1 cellular context compared by ENCODE assay signal in the genomic region with DNA sequence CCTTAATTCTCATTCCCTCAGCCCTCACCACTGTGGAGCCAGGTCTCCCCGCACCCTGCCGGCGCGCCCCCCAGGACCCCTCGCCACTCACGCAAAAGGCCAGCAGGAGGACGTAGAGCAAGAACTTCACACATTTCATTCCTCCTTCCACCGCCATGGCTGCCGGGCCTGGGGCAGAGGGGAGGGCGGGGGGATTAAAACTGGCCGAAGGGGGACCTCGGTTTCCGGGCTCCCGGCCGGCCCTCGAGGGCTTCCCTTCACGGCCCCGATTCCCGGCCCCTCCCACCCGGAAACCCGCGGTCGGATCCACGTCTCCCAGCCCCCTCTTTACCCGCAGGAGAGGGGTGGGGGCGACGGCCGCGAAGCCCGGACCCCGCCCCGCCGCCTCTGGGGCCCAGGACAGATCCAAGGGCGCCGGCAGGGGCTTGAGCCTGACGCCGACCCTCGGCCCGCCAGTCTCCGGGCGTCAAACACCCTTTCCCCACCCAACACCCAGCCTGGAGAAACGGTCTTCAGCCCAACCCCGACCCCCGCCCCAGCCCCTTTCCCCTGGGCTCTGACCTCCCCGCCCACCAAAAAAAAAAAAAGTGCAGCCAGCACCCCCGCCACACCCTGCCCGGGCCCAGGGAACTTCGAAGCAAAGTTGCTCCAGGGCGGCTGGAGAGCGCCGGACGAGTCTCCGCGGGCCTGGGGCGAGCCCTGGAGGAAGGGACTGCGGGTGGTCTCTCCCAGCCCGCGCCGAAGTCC.
TF ChIP-seq lines count a peak whose summit lies in the region.

No MANE protein-coding gene starts in this region.

TF ChIP-seq in WTC11, 78 proteins besides CTCF, POLR2A, EP300 and RAD21 (continued from another document):
- TF ChIP-seq FOXP4 (CRISPR knock-in tag; IDR thresholded peaks at IDR 0.05): no peak
- TF ChIP-seq CDX4 (CRISPR knock-in tag; IDR thresholded peaks at IDR 0.05; ENCODE audit: borderline replicate concordance): no peak
- TF ChIP-seq ZBTB43 (CRISPR knock-in tag; IDR thresholded peaks at IDR 0.05): no peak
- no peak for TF ChIP-seq TCF7 (CRISPR knock-in tag; IDR thresholded peaks at IDR 0.05; ENCODE audit: low read depth)
- no peak for TF ChIP-seq RELA (CRISPR knock-in tag; IDR thresholded peaks at IDR 0.05; ENCODE audit: borderline replicate concordance)
- no peak for TF ChIP-seq ZNF423 (CRISPR knock-in tag; IDR thresholded peaks at IDR 0.05)
- TF ChIP-seq GTF2I (CRISPR knock-in tag; conservative IDR thresholded peaks at IDR 0.05): no peak
- no peak for TF ChIP-seq SP1 (CRISPR knock-in tag; conservative IDR thresholded peaks at IDR 0.05)
- TF ChIP-seq ELF4 (CRISPR knock-in tag; IDR thresholded peaks at IDR 0.05; ENCODE audit: low read depth): no peak
- TF ChIP-seq CREM (CRISPR knock-in tag; IDR thresholded peaks at IDR 0.05): no peak
